8 cellular contexts compared by ENCODE assay signal in the genomic region with DNA sequence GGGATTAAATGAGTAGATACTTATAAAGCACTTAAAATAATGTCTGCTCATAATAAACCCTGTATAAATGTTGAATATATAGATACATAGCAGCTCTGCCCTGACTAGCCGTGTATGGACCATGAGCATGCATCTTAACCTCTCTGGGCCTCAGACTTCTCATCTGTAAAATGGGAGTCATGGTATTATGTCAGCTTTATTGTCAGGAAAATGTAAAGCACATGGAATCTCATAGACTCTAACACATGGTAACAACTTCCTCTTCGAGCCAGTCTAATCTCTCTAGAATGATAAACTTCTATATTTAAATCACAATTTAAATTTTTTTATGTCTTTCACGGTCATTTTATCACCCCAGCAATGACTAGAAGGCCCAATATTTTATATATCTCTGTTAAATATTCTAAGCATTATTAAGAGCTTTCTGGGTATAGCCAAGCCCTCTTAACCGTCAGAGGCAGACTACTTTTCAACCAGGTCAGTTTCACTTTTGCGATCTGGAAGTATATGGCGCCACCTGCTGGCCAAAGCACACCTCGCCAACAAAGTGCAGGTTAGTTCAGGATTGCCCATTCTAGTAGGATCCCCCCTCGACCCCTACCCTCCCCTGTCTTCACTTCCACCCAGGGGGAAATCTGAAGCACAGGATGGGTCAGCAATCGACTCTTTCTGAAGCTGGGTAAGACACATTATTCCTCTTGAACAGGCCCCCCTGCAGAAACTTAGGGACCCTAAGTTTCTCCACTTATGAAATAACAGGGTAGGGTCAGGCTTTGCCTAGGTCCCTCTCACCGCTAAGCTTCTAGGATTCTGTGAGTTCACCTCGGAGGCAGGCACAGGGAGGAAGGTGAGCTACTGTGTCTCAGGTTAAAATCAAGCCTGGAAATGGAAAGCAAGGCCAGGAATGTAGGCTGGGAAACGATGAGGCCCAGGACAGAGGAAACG. TPM values are rescaled to one million over a fixed set of nuclear protein-coding genes. Genes with fewer than 3 reads are reported as not detected.
DNase-seq lines count a peak whose midpoint lies in the region; ATAC-seq, FAIRE-seq and TF ChIP-seq lines count a peak whose summit lies in the region.

No MANE protein-coding gene starts in this region.

- H3K9me3 ChIP-seq in WERI-Rb-1 (ENCODE audit: severe bottlenecking) (no peaks in the 10 kb centered on the region), breast epithelium (no peaks in the 10 kb centered on the region), keratinocyte (ENCODE audit: control insufficient read depth, low read depth, low read length) (no peaks in the 10 kb centered on the region)

- H3K4me3 ChIP-seq in AG09309 (ENCODE audit: control insufficient read depth, low read depth, low read length) (no peak overlapping the region), WERI-Rb-1 (ENCODE audit: low read depth, low read length) (no peak overlapping the region), breast epithelium (peak overlapping the region in 1 of 3 donors; percentile 19), keratinocyte (ENCODE audit: control insufficient read depth in 2 of 3, extremely low read depth in 1 of 3, insufficient read depth in 2 of 3, low read depth in 1 of 3, low read length in 3 of 3) (no peak overlapping the region)

- no peak overlapping the region for H3K9ac ChIP-seq in keratinocyte (ENCODE audit: control insufficient read depth, extremely low read depth, insufficient read depth, low read length)

- FAIRE-seq in keratinocyte (lab: Jason Lieb, UNC), result peak; percentile 79

- H3K4me1 ChIP-seq in breast epithelium (peaks cover 0 to 5% of the 10 kb centered on the region in 2 donors), keratinocyte (ENCODE audit: control insufficient read depth, extremely low read depth, insufficient read depth, low read length) (no peaks in the 10 kb centered on the region)

- DNase-seq in AG09309 (ENCODE audit: low read depth) (peak; percentile 56), NCI-H2107 treated with DMSO at 0.1 percent for 48 hours (lab: John Stamatoyannopoulos, UW; ENCODE audit: unreplicated experiment) (peak; percentile 28), WERI-Rb-1 (peak; percentile 78), breast epithelium (ENCODE audit: low spot score in 2 of 2) (peak; percentile 69 to 80), keratinocyte (ENCODE audit: low read depth, low spot score) (no peak)
- DNase-seq in stimulated activated CD4-positive, alpha-beta T cell treated with anti-CD3 and anti-CD28 coated beads, Interleukin-1b, Interleukin-23, amount 100 ng/mL, for 4 hours (ENCODE audit: low read depth in 2 of 2), result peak; percentile 80 to 87

- peak; percentile 81 for TF ChIP-seq CTCF in AG09309 (IDR thresholded peaks at IDR 0.05; ENCODE audit: control insufficient read depth, insufficient read depth, low read depth, low read length, missing control alignments)
- peak; percentile 77 for TF ChIP-seq CTCF in WERI-Rb-1 (IDR thresholded peaks at IDR 0.05; ENCODE audit: low read depth, low read length)
- TF ChIP-seq CTCF in breast epithelium (IDR thresholded peaks at IDR 0.05), result peak; percentile 56 to 84 (median 79)
- peak; percentile 80 to 96 (median 82) for TF ChIP-seq CTCF in keratinocyte (optimal IDR thresholded peaks at IDR 0.05 in 1 of 3, IDR thresholded peaks at IDR 0.05 in 1 of 3, conservative IDR thresholded peaks at IDR 0.05 in 1 of 3; ENCODE audit: extremely low read depth in 1 of 3, insufficient read depth in 2 of 3, low read length in 3 of 3)

- dilution Hi-C loops in keratinocyte (cut with MboI; ENCODE audit: extremely low pct_ligation_motif_present, low sequenced_read_pairs), result no loop called here

- TF ChIP-seq POLR2A in breast epithelium (IDR thresholded peaks at IDR 0.05), result no peak

- H3K4me2 ChIP-seq in keratinocyte (ENCODE audit: control insufficient read depth, extremely low read depth, insufficient read depth, low read depth, low read length), result peak overlapping the region; percentile 17

- ATAC-seq in GM18858 (IDR thresholded peaks at IDR 0.05; ENCODE audit: unreplicated experiment) (peak; percentile 55), HG03064 (IDR thresholded peaks at IDR 0.05; ENCODE audit: low read depth, unreplicated experiment) (peak; percentile 82)

- H3K27me3 ChIP-seq in WERI-Rb-1 (ENCODE audit: insufficient read depth, low read depth, severe bottlenecking), result peaks cover 15% of the 10 kb centered on the region
- H3K27me3 ChIP-seq in breast epithelium, result peaks cover 0 to 9% of the 10 kb centered on the region in 2 donors
- H3K27me3 ChIP-seq in keratinocyte (ENCODE audit: control insufficient read depth, extremely low read depth, insufficient read depth, low read length), result no peaks in the 10 kb centered on the region

- H3K27ac ChIP-seq in WERI-Rb-1 (no peak overlapping the region), breast epithelium (no peak overlapping the region), keratinocyte (ENCODE audit: control insufficient read depth, insufficient read depth, low read length) (no peak overlapping the region)

- H2AFZ ChIP-seq in keratinocyte (ENCODE audit: control insufficient read depth, low read length), result no peak overlapping the region

- no peaks in the 10 kb centered on the region for H3K79me2 ChIP-seq in keratinocyte (ENCODE audit: control insufficient read depth, insufficient read depth, low read length)

- intact Hi-C loops in breast epithelium (cut with DNase I; ENCODE audit: low total_unique reads), result no loop called here

- H3K36me3 ChIP-seq in WERI-Rb-1, result no peaks in the 10 kb centered on the region
- H3K36me3 ChIP-seq in breast epithelium, result no peaks in the 10 kb centered on the region
- no peaks in the 10 kb centered on the region for H3K36me3 ChIP-seq in keratinocyte (ENCODE audit: control insufficient read depth in 2 of 2, extremely low read depth in 1 of 2, insufficient read depth in 2 of 2, low read length in 2 of 2)

- no peaks in the 10 kb centered on the region for H4K20me1 ChIP-seq in keratinocyte (ENCODE audit: control insufficient read depth, extremely low read depth, insufficient read depth, low read length)

- H3K9me1 ChIP-seq in keratinocyte (ENCODE audit: control insufficient read depth, extremely low read depth, insufficient read depth, low read length), result no peaks in the 10 kb centered on the region

RNA-seq across cellular contexts. Expression of a gene that starts 36.0 kb away (rescaled TPM):
- total RNA-seq in breast epithelium, result under 1 TPM in 1 of 3 donors, not detected in 2; 0.16 TPM
- 0.06 to 0.12 TPM (median 0.09 TPM) in 3 replicates for polyA plus RNA-seq in keratinocyte
- not detected for polyA plus RNA-seq in keratinocyte (2011; ENCODE audit: low read depth)
- polyA plus RNA-seq in keratinocyte (2011; cell fraction: cytosol; rRNA removed), result 0.04 TPM in 1 of 2 replicates, not detected in the other
- polyA plus RNA-seq in keratinocyte (2011; cell fraction: nucleus; rRNA removed), result 0.16 and 0.27 TPM in 2 replicates
- 0.08 and 0.30 TPM in 2 replicates for polyA plus RNA-seq in keratinocyte (2012; ENCODE audit: low replicate concordance)
- polyA minus RNA-seq in keratinocyte, result not detected in 3 replicates
- polyA minus RNA-seq in keratinocyte (2011; cell fraction: cytosol; rRNA and poly(A)+ RNA removed), result not detected
- 0.16 TPM in 1 of 2 replicates, not detected in the other for polyA minus RNA-seq in keratinocyte (2011; cell fraction: nucleus; rRNA and poly(A)+ RNA removed)
